In genomic region chr7:72362246-72362645, GRCh38 we compare ENCODE assay signal across 9 cellular contexts. TPM values are rescaled to one million over a fixed set of nuclear protein-coding genes. Genes with fewer than 3 reads are reported as not detected.
"Had no signal": no experiment of that assay in that cellular context is flagged by ENCODE, and none has a peak within 500 bp of the region (broad histone marks: within the 10 kb centered on the region; RNA-seq: fewer than 3 reads in every experiment).

No MANE protein-coding gene starts in this region.

- DNase-seq: IMR-90, KBM-7, KG1 had no signal

- ATAC-seq: HepG2, K562 had no signal

- H3K4me3 Mint-ChIP-seq: IgD-negative memory B cell had no signal

- H3K27ac Mint-ChIP-seq: IgD-negative memory B cell had no signal

- H3K4me3 ChIP-seq: K562 had no signal

- H3K4me2 ChIP-seq: KMS-11 had no signal

- H3K4me1 Mint-ChIP-seq: IgD-negative memory B cell had no signal

- H3K27ac ChIP-seq: HL-60, KMS-11 had no signal

- H3K27me3 Mint-ChIP-seq: IgD-negative memory B cell had no signal

RNA-seq across cellular contexts. Expression of gene CALN1, which starts 49.9 kb away (rescaled TPM):
- total RNA-seq: HepG2, HT-29, IMR-90 had no signal
- polyA plus RNA-seq: HepG2, IgD-negative memory B cell, IMR-90 had no signal
